Comparison of ENCODE assay signal across 9 cellular contexts in the genomic region with DNA sequence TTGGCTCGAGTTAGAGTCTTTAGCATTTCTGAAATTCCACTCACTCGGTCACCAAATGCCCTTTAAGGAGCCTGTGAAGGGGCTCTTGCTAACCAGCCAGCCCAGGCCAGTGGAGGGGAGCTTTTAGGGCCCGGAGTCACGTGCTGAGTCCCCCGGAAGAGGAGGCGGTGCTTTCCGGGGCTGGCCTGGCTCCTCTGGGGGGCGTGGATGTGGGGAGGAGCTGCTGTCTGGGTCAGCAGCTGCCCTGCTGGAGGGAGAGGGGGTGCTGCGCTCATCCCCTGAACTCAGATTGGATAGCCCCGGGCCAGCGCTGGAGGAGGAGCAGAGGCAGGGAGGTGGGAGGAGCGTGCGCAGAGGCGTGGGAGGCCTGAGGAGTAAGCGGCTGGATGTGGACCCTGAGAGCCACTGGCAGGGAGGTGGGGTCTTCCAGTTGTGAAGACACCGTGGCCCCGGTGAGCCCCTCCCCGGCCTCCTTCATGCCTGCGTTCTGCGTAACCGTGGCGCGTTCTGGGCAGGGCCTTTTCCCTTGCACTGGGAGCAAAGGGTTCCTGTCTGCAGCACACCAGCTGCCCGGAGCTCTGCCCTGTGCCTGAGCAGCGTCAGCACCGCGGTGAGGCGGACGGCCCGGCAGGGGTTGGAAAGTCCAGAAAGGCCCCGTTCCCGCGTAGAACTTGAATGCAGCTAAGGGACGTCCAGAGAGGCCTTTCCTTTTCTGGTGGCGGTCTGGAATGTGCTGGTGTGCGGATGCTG. TPM values are rescaled to one million over a fixed set of nuclear protein-coding genes. Genes with fewer than 3 reads are reported as not detected.
DNase-seq lines count a peak whose midpoint lies in the region; ATAC-seq and TF ChIP-seq lines count a peak whose summit lies in the region.
"Had no signal": no experiment of that assay in that cellular context is flagged by ENCODE, and none has a peak within 500 bp of the region (broad histone marks: within the 10 kb centered on the region; RNA-seq: fewer than 3 reads in every experiment).

No MANE protein-coding gene starts in this region.

- 31% methylated on average over 22 of the region's 36 CpGs for WGBS in SK-N-SH (ENCODE audit: low lambda C conversion rate)
- WGBS in testis, 2 donors = 3 to 5% methylated on average over 12 to 36 of the region's 36 CpGs

- peaks cover 21% of the 10 kb centered on the region for H3F3A ChIP-seq in SK-N-SH (replicated peaks; ENCODE audit: insufficient read depth)

- H3K9me3 ChIP-seq in SK-N-SH (no peaks in the 10 kb centered on the region), testis (no peaks in the 10 kb centered on the region)

- DNase-seq in AG08395 (ENCODE audit: low spot score) = peak; percentile 99
- peak; percentile 99 for DNase-seq in SK-N-SH
- DNase-seq in amniotic stem cell (lab: John Stamatoyannopoulos, UW) = peak; percentile 77
- peak; percentile 89 for DNase-seq in cardiac septum (ENCODE audit: low spot score)
- DNase-seq in occipital lobe (lab: John Stamatoyannopoulos, UW) = peak; percentile 84
- peak; percentile 94 for DNase-seq in testis
- DNase-seq in NCI-H146 treated with DMSO at 0.1 percent for 48 hours (lab: John Stamatoyannopoulos, UW; ENCODE audit: unreplicated experiment) = no peak
- DNase-seq: DND-41 had no signal

- peak overlapping the region; percentile 48 for H3K4me3 ChIP-seq in SK-N-SH (ENCODE audit: low read depth in 2 of 2, low read length in 1 of 2)
- H3K4me3 ChIP-seq in testis = peak overlapping the region; percentile 10 to 54

- no peak for TF ChIP-seq POLR2A in testis (IDR thresholded peaks at IDR 0.05)

- no peaks in the 10 kb centered on the region for H3K27me3 ChIP-seq in SK-N-SH (ENCODE audit: insufficient read depth)
- no peaks in the 10 kb centered on the region for H3K27me3 ChIP-seq in testis

- peak; percentile 75 for ATAC-seq in GM21576 (IDR thresholded peaks at IDR 0.05; ENCODE audit: unreplicated experiment)

- H4K20me1 ChIP-seq in SK-N-SH (ENCODE audit: insufficient read depth) = peaks cover 27% of the 10 kb centered on the region; the same call in 1 of the 2 replicates

- TF ChIP-seq CTCF in SK-N-SH (IDR thresholded peaks at IDR 0.05) (no peak), testis (IDR thresholded peaks at IDR 0.05) (peak in 1 of 3 experiments; percentile 25)

- intact Hi-C loops in cardiac septum (cut with DNase I) = no loop called here
- intact Hi-C loops in testis (cut with DNase I; ENCODE audit: low total_unique reads) = no loop called here

- POLR2A ChIA-PET in SK-N-SH (lab: Yijun Ruan, JAX) = interaction anchor here (0.5 to 1.5 kb wide), 5 partner anchors 8 to 602 kb away, joined by 3 to 6 read pairs (median 3); partner anchors contain the start of genes MAEA and UVSSA

- H3K4me2 ChIP-seq in SK-N-SH = peak overlapping the region; percentile 79

- no peak; a peak in 1 of 4 replicates for TF ChIP-seq EP300 in SK-N-SH (IDR thresholded peaks at IDR 0.05; ENCODE audit: borderline replicate concordance in 1 of 2, low read depth in 1 of 2, low read length in 1 of 2)

- CTCF ChIA-PET in SK-N-SH (lab: Yijun Ruan, JAX) = interaction anchor here (0.6 to 1.6 kb wide), 6 partner anchors 9 to 547 kb away, joined by 3 to 4 read pairs (median 3); no protein-coding TSS in a partner anchor

- H3K9me2 ChIP-seq in SK-N-SH = no peaks in the 10 kb centered on the region

- H3K9ac ChIP-seq in SK-N-SH = peak overlapping the region; percentile 53; the same call in 1 of the 2 replicates

- no peak for TF ChIP-seq RAD21 in SK-N-SH (IDR thresholded peaks at IDR 0.05; ENCODE audit: low read length)

- H3K79me2 ChIP-seq in SK-N-SH (ENCODE audit: insufficient read depth) = peaks cover 98% of the 10 kb centered on the region

- H3K36me3 ChIP-seq in SK-N-SH (replicated peaks in 1 of 2; ENCODE audit: control insufficient read depth in 1 of 2, insufficient read depth in 2 of 2, low read length in 1 of 2) (peaks cover 11 to 21% of the 10 kb centered on the region in 2 experiments), testis (ENCODE audit: low read depth, missing control alignments) (no peaks in the 10 kb centered on the region)

- H3K4me1 ChIP-seq in SK-N-SH (ENCODE audit: control insufficient read depth in 1 of 2, insufficient read depth in 2 of 2, low read depth in 1 of 2, low read length in 1 of 2) = peaks cover 4 to 21% of the 10 kb centered on the region in 2 experiments; a peak in 3 of 4 replicates
- peaks cover 29% of the 10 kb centered on the region for H3K4me1 ChIP-seq in testis

- H3K27ac ChIP-seq in SK-N-SH (ENCODE audit: low read depth in 2 of 2, low read length in 1 of 2) = peak overlapping the region; percentile 82 to 83
- H3K27ac ChIP-seq in testis = peak overlapping the region; percentile 8 to 82

- H2AFZ ChIP-seq in SK-N-SH (ENCODE audit: low read depth) = peak overlapping the region; percentile 67

TF ChIP-seq in SK-N-SH, 30 proteins besides CTCF, POLR2A, EP300 and RAD21 (continues in another document):
- TF ChIP-seq, protein P1, sequence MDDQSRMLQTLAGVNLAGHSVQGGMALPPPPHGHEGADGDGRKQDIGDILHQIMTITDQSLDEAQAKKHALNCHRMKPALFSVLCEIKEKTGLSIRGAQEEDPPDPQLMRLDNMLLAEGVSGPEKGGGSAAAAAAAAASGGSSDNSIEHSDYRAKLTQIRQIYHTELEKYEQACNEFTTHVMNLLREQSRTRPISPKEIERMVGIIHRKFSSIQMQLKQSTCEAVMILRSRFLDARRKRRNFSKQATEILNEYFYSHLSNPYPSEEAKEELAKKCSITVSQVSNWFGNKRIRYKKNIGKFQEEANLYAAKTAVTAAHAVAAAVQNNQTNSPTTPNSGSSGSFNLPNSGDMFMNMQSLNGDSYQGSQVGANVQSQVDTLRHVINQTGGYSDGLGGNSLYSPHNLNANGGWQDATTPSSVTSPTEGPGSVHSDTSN (IDR thresholded peaks at IDR 0.05) = no peak
- TF ChIP-seq JUND (IDR thresholded peaks at IDR 0.05) (no peak), MXI1 (IDR thresholded peaks at IDR 0.05; ENCODE audit: low read depth, low read length) (peak; percentile 94), SIN3A (IDR thresholded peaks at IDR 0.05; ENCODE audit: borderline replicate concordance, low read depth, low read length) (peak; percentile 16; the same call in 1 of the 2 replicates), GABPA (IDR thresholded peaks at IDR 0.05; ENCODE audit: low read depth) (peak; percentile 82), MEF2A (IDR thresholded peaks at IDR 0.05; ENCODE audit: borderline replicate concordance, low read depth) (no peak), USF2 (IDR thresholded peaks at IDR 0.05; ENCODE audit: borderline replicate concordance, low read depth, low read length) (peak; percentile 87), RCOR1 (IDR thresholded peaks at IDR 0.05; ENCODE audit: low read length) (no peak; the same call in 1 of the 2 replicates), FOSL2 (IDR thresholded peaks at IDR 0.05; ENCODE audit: borderline replicate concordance, low read depth) (no peak), TAF1 (IDR thresholded peaks at IDR 0.05; ENCODE audit: borderline replicate concordance, low read depth, low read length) (peak; percentile 45; the same call in 1 of the 2 replicates), TEAD4 (IDR thresholded peaks at IDR 0.05; ENCODE audit: borderline replicate concordance, insufficient read depth) (no peak), FOXM1 (IDR thresholded peaks at IDR 0.05; ENCODE audit: low read depth) (no peak), EZH2phosphoT487 (IDR thresholded peaks at IDR 0.05; ENCODE audit: borderline replicate concordance, low read depth) (no peak), GATA2 (CRISPR knock-in tag; IDR thresholded peaks at IDR 0.05) (no peak), TCF12 (IDR thresholded peaks at IDR 0.05) (no peak), RXRA (IDR thresholded peaks at IDR 0.05; ENCODE audit: borderline replicate concordance, low read depth) (no peak), CHD2 (IDR thresholded peaks at IDR 0.05; ENCODE audit: low read length, partially characterized antibody) (peak; percentile 45)
- TF ChIP-seq, protein P2, sequence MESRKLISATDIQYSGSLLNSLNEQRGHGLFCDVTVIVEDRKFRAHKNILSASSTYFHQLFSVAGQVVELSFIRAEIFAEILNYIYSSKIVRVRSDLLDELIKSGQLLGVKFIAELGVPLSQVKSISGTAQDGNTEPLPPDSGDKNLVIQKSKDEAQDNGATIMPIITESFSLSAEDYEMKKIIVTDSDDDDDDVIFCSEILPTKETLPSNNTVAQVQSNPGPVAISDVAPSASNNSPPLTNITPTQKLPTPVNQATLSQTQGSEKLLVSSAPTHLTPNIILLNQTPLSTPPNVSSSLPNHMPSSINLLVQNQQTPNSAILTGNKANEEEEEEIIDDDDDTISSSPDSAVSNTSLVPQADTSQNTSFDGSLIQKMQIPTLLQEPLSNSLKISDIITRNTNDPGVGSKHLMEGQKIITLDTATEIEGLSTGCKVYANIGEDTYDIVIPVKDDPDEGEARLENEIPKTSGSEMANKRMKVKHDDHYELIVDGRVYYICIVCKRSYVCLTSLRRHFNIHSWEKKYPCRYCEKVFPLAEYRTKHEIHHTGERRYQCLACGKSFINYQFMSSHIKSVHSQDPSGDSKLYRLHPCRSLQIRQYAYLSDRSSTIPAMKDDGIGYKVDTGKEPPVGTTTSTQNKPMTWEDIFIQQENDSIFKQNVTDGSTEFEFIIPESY (IDR thresholded peaks at IDR 0.05; ENCODE audit: borderline replicate concordance, low read depth) = no peak

RNA-seq across cellular contexts. Expression of gene MAEA, which starts 19.7 kb away (rescaled TPM):
- polyA plus RNA-seq in SK-N-SH (2012; rRNA removed) (123 and 128 TPM in 2 replicates), testis (ENCODE audit: insufficient read depth, low read depth, low replicate concordance) (71.2 TPM)
- polyA plus RNA-seq in SK-N-SH (2012; cell fraction: cytosol; rRNA removed) = 64.4 and 85.4 TPM in 2 replicates
- polyA plus RNA-seq in SK-N-SH (2012; cell fraction: nucleus; rRNA removed) = 196 and 274 TPM in 2 replicates
- total RNA-seq in cardiac septum (55.2 TPM), occipital lobe (27.9 TPM), testis (100 to 1,000 TPM in 1 of 2 donors, 10 to 100 TPM in 1; 94.2 to 129 TPM)

RNA-seq across cellular contexts. Expression of gene UVSSA, which starts 37.6 kb away (rescaled TPM):
- 14.5 and 14.9 TPM in 2 replicates for polyA plus RNA-seq in SK-N-SH (2012; rRNA removed)
- 5.2 and 6.2 TPM in 2 replicates for polyA plus RNA-seq in SK-N-SH (2012; cell fraction: cytosol; rRNA removed)
- polyA plus RNA-seq in SK-N-SH (2012; cell fraction: nucleus; rRNA removed) = 74.4 and 110 TPM in 2 replicates
- 10.4 TPM for total RNA-seq in cardiac septum
- 9.5 TPM for total RNA-seq in occipital lobe
- 10 to 100 TPM; 71.5 to 94.6 TPM for total RNA-seq in testis
- polyA plus RNA-seq in testis (ENCODE audit: insufficient read depth, low read depth, low replicate concordance) = 35.8 TPM
